ENCODE assay signal across 8 cellular contexts in the genomic region with DNA sequence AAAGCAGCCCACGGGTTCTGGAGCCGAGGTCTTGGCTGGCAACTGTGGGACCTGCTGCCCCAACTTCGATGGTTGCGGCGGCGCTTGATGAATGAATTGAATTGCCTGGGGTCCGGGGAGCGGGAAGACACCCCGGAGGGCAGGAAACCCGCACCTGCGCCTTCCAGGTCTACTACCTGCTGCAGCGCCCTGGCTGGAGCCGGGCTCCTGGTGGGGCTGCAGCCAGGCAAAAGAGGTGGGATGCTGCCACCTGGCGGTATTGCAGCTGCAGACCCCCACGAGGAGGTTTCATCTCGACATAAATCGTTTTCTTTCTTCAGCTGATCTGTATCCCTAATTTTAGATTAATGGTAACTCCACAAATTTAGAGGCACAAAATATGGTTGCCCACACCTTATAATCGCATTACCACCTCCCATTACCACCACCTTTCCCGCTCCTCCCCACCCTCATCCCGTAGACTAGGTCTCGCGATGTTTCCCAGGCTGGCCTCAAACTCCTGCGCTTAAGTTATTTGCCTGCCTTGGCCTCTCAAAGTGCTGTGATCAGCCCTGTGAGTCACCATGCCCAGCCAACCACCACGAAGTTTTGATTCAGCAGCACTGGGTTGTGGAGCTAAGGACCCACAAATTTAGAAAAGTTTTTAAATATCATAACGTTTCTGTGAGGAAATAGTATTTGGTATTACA.
A peak's percentile ranks its signal among the peaks of the same experiment; 100 is the strongest.
DNase-seq lines count a peak whose midpoint lies in the region; ATAC-seq, FAIRE-seq and TF ChIP-seq lines count a peak whose summit lies in the region.
"Not testable (repeated sequence)": the region's sequence is repeated elsewhere in the genome, so short reads cannot be mapped to it uniquely, and the experiment has no call there.

No MANE protein-coding gene starts in this region.

- H3K79me1 ChIP-seq in H1 (ENCODE audit: low read depth, low read length): not testable (repeated sequence)

- not testable (repeated sequence) for H3K9me3 ChIP-seq in CD8-positive, alpha-beta T cell (ENCODE audit: low read length)
- H3K9me3 ChIP-seq in H1 (ENCODE audit: insufficient read depth in 2 of 2, low read depth in 1 of 2, low read length in 1 of 2): peaks cover 28 to 70% of the 10 kb centered on the region in 2 experiments; a peak in 3 of 4 replicates

- H3K9ac ChIP-seq in H1 (replicated peaks in 1 of 4; ENCODE audit: extremely low read depth in 1 of 4, low read depth in 3 of 4, low read length in 3 of 4): not testable (repeated sequence)

- POLR2A ChIA-PET in CD8-positive, alpha-beta T cell (lab: Charles Lee); activated CD8-positive, alpha-beta T cell treated with anti-CD3 and anti-CD28 coated beads, Interleukin-2, amount 10 ng/mL, durations not matched to agents 7 days and 5 days (lab: Charles Lee); H1 (lab: Charles Lee; ENCODE audit: partially characterized antibody): not testable (repeated sequence)

- not testable (repeated sequence) for H3K27ac Mint-ChIP-seq in CD8-positive, alpha-beta T cell
- H3K27ac Mint-ChIP-seq in activated CD8-positive, alpha-beta T cell treated with anti-CD3 and anti-CD28 coated beads, Interleukin-2, amount 10 ng/mL, durations not matched to agents 7 days and 5 days: peak overlapping the region; percentile 34

- CTCF ChIA-PET in CD8-positive, alpha-beta T cell (lab: Charles Lee): interaction anchor here (1.5 kb wide), 1 partner anchor 583 kb away, joined by 9 read pairs; no protein-coding TSS in a partner anchor
- CTCF ChIA-PET in activated CD8-positive, alpha-beta T cell treated with anti-CD3 and anti-CD28 coated beads, Interleukin-2, amount 10 ng/mL, durations not matched to agents 7 days and 5 days (lab: Charles Lee); H1 (lab: Charles Lee; ENCODE audit: partially characterized antibody): not testable (repeated sequence)

- not testable (repeated sequence) for H3K9me3 Mint-ChIP-seq in CD8-positive, alpha-beta T cell; activated CD8-positive, alpha-beta T cell treated with anti-CD3 and anti-CD28 coated beads, Interleukin-2, amount 10 ng/mL, durations not matched to agents 7 days and 5 days (ENCODE audit: insufficient read depth)

- H3K23me2 ChIP-seq in H1 (ENCODE audit: low read depth, low read length): not testable (repeated sequence)

- not testable (repeated sequence) for H3K18ac ChIP-seq in H1 (ENCODE audit: extremely low read depth, low read length)

- not testable (repeated sequence) for H2BK5ac ChIP-seq in H1 (ENCODE audit: low read depth, low read length)

- not testable (repeated sequence) for H4K91ac ChIP-seq in H1 (replicated peaks; ENCODE audit: insufficient read length, low read length)

- H3K36me3 ChIP-seq in CD8-positive, alpha-beta T cell (ENCODE audit: insufficient read depth, low read length); H7 (replicated peaks; ENCODE audit: control insufficient read depth, insufficient read depth, low read length); H1 (ENCODE audit: control insufficient read depth in 2 of 4, insufficient read depth in 4 of 4, low read length in 3 of 4): not testable (repeated sequence)

- H3K36me3 Mint-ChIP-seq in CD8-positive, alpha-beta T cell; activated CD8-positive, alpha-beta T cell treated with anti-CD3 and anti-CD28 coated beads, Interleukin-2, amount 10 ng/mL, durations not matched to agents 7 days and 5 days (ENCODE audit: low read depth): not testable (repeated sequence)

- not testable (repeated sequence) for H3K27me3 Mint-ChIP-seq in CD8-positive, alpha-beta T cell (ENCODE audit: low read depth); activated CD8-positive, alpha-beta T cell treated with anti-CD3 and anti-CD28 coated beads, Interleukin-2, amount 10 ng/mL, durations not matched to agents 7 days and 5 days (ENCODE audit: low read depth)

- ATAC-seq in CD8-positive, alpha-beta T cell; activated CD8-positive, alpha-beta T cell treated with anti-CD3 and anti-CD28 coated beads, Interleukin-2, amount 10 ng/mL, durations not matched to agents 7 days and 5 days: not testable (repeated sequence)

- H3K23ac ChIP-seq in H1 (ENCODE audit: insufficient read length): not testable (repeated sequence)

- H2BK12ac ChIP-seq in H1 (ENCODE audit: low read depth, low read length): not testable (repeated sequence)

- DNase-seq in CD8-positive, alpha-beta T cell: peak in 5 of 7 experiments; percentile 14 to 49 (median 27)
- DNase-seq in H7: peak; percentile 37
- DNase-seq in M059J (ENCODE audit: low read depth): peak; percentile 37
- peak; percentile 17 to 25 for DNase-seq in NCI-H446 (lab: John Stamatoyannopoulos, UW)
- peak; percentile 29 to 49 for DNase-seq in SHP77 (lab: John Stamatoyannopoulos, UW)
- DNase-seq in activated CD8-positive, alpha-beta T cell treated with anti-CD3 and anti-CD28 coated beads, Interleukin-2, amount 10 ng/mL, durations not matched to agents 7 days and 5 days: peak; percentile 46
- DNase-seq in H1 (ENCODE audit: low read depth in 1 of 2, low spot score in 2 of 2): peak in 1 of 2 experiments; percentile 56
- peak; percentile 47 for DNase-seq in stimulated activated CD4-positive, alpha-beta T cell treated with anti-CD3 and anti-CD28 coated beads, Interleukin-1b, Interleukin-23, amount 100 ng/mL, for 48 hours

- not testable (repeated sequence) for H3K56ac ChIP-seq in H1 (replicated peaks; ENCODE audit: insufficient read length, low read depth, low read length)

- not testable (repeated sequence) for H2BK20ac ChIP-seq in H1 (ENCODE audit: low read length)

- H3K27ac ChIP-seq in CD8-positive, alpha-beta T cell (ENCODE audit: low read depth, low read length); H1 (ENCODE audit: low read depth, low read length): not testable (repeated sequence)

- H2AFZ ChIP-seq in H1 (ENCODE audit: low read length): not testable (repeated sequence)

- not testable (repeated sequence) for TF ChIP-seq EP300 in H1 (IDR thresholded peaks at IDR 0.05; ENCODE audit: borderline replicate concordance in 1 of 2, low read depth in 2 of 2, low read length in 2 of 2)

- not testable (repeated sequence) for H2BK15ac ChIP-seq in H1 (ENCODE audit: low read length)

- H2BK120ac ChIP-seq in H1 (replicated peaks; ENCODE audit: low read depth, low read length): not testable (repeated sequence)

- not testable (repeated sequence) for FAIRE-seq in H1 (lab: Jason Lieb, UNC)

- H3K4me1 Mint-ChIP-seq in CD8-positive, alpha-beta T cell (ENCODE audit: low read depth); activated CD8-positive, alpha-beta T cell treated with anti-CD3 and anti-CD28 coated beads, Interleukin-2, amount 10 ng/mL, durations not matched to agents 7 days and 5 days (ENCODE audit: low read depth): not testable (repeated sequence)

- H3K4me2 ChIP-seq in H1 (ENCODE audit: insufficient read depth in 1 of 2, low read depth in 2 of 2, low read length in 2 of 2): not testable (repeated sequence)

- not testable (repeated sequence) for H4K8ac ChIP-seq in H1 (ENCODE audit: extremely low read depth, insufficient read depth, low read length)

- not testable (repeated sequence) for H2AK5ac ChIP-seq in H1 (ENCODE audit: low read depth, low read length)

- peak; percentile 27 for TF ChIP-seq CTCF in CD8-positive, alpha-beta T cell (IDR thresholded peaks at IDR 0.05)
- TF ChIP-seq CTCF in H1 (IDR thresholded peaks at IDR 0.05; ENCODE audit: control extremely low read depth in 1 of 3, insufficient read depth in 1 of 3, low read depth in 1 of 3, low read length in 3 of 3): peak; percentile 12 to 21 (median 18); a peak in 2 of 4 replicates

- not testable (repeated sequence) for H3K14ac ChIP-seq in H1 (ENCODE audit: insufficient read length)

- peak; percentile 42 to 49; a peak in 3 of 4 replicates for TF ChIP-seq RAD21 in H1 (IDR thresholded peaks at IDR 0.05 in 1 of 2, conservative IDR thresholded peaks at IDR 0.05 in 1 of 2; ENCODE audit: low read depth in 2 of 2, low read length in 2 of 2)

- 82% methylated on average over 19 of the region's 25 CpGs; no CpG with 5 or more reads in 1 of the 2 experiments for WGBS in H1 (ENCODE audit: extremely low coverage in 1 of 2, insufficient coverage in 1 of 2, insufficient read length in 1 of 2, insufficient replicate concordance in 2 of 2, low coverage in 1 of 2, low lambda C conversion rate in 2 of 2, missing lambda C conversion rate in 1 of 2), 2 experiments

- intact Hi-C loops in CD8-positive, alpha-beta T cell (cut with DNase I, micrococcal nuclease): loop anchor here (1.0 to 5.0 kb wide), 3 partner anchors 12 to 592 kb away; no protein-coding TSS in a partner anchor

- not testable (repeated sequence) for H3K4me1 ChIP-seq in CD8-positive, alpha-beta T cell (ENCODE audit: insufficient read depth, low read length); H1 (replicated peaks in 1 of 4; ENCODE audit: control insufficient read depth in 3 of 4, insufficient read depth in 4 of 4, low read length in 3 of 4)

- not testable (repeated sequence) for H4K5ac ChIP-seq in H1 (ENCODE audit: insufficient read length, low read depth, low read length)

- TF ChIP-seq POLR2A in H1 (IDR thresholded peaks at IDR 0.05; ENCODE audit: control extremely low read depth in 1 of 2, low read depth in 2 of 2, low read length in 2 of 2): not testable (repeated sequence)

- not testable (repeated sequence) for H3K79me2 ChIP-seq in H1 (ENCODE audit: control insufficient read depth in 1 of 2, insufficient read depth in 2 of 2, low read length in 2 of 2)

- not testable (repeated sequence) for H3K4ac ChIP-seq in H1 (replicated peaks; ENCODE audit: insufficient read length, low read depth, low read length)

- H4K20me1 ChIP-seq in H1 (replicated peaks in 1 of 2; ENCODE audit: control insufficient read depth in 1 of 2, insufficient read depth in 2 of 2, low read length in 2 of 2): not testable (repeated sequence)

- not testable (repeated sequence) for H3K4me3 ChIP-seq in CD8-positive, alpha-beta T cell (ENCODE audit: low read depth, low read length); H7 (ENCODE audit: insufficient read depth, low read depth, low read length); H1 (ENCODE audit: extremely low read depth in 1 of 4, insufficient read depth in 2 of 4, low read depth in 3 of 4, low read length in 4 of 4)

- peak overlapping the region; percentile 35 for H3K4me3 Mint-ChIP-seq in CD8-positive, alpha-beta T cell
- peak overlapping the region; percentile 2 for H3K4me3 Mint-ChIP-seq in activated CD8-positive, alpha-beta T cell treated with anti-CD3 and anti-CD28 coated beads, Interleukin-2, amount 10 ng/mL, durations not matched to agents 7 days and 5 days

- H3K27me3 ChIP-seq in CD8-positive, alpha-beta T cell (ENCODE audit: insufficient read depth, low read length); H7 (ENCODE audit: control insufficient read depth, insufficient read depth, low read length); H1 (replicated peaks in 1 of 4; ENCODE audit: control insufficient read depth in 3 of 4, extremely low read depth in 1 of 4, insufficient read depth in 3 of 4, low read length in 3 of 4): not testable (repeated sequence)
